Comparison of ENCODE assay signal across 8 cellular contexts in the genomic region with DNA sequence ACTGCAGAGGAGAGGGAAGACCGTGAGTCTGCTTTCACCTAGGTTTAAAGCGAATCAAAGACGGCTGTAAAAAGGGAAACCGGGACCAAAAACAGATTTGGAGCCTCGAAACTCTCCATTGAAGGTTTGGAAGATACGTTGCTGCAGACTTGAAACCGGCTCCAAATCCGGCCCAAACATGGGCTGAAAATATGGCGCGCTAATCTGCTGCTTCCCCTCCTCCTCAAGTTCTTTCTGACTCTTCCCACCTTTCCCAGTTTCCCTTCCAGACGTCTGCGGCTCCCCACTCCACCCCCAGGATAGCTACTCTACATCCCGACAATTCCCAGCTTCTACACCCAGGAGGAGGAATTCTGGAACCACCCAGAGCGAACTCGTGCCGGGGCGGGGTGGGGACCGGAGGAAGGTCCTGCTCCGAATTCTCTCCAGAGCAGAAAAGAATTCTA. TPM values are rescaled to one million over a fixed set of nuclear protein-coding genes. Genes with fewer than 3 reads are reported as not detected.
DNase-seq lines count a peak whose midpoint lies in the region; ATAC-seq, FAIRE-seq and TF ChIP-seq lines count a peak whose summit lies in the region.
"Had no signal": no experiment of that assay in that cellular context is flagged by ENCODE, and none has a peak within 500 bp of the region (broad histone marks: within the 10 kb centered on the region; RNA-seq: fewer than 3 reads in every experiment).

No MANE protein-coding gene starts in this region.

- peaks cover 84% of the 10 kb centered on the region for H3K27me3 ChIP-seq in HUES6 (ENCODE audit: control insufficient read depth, insufficient read depth, low read length)
- H3K27me3 ChIP-seq in GM12878 (replicated peaks in 1 of 2; ENCODE audit: control insufficient read depth in 2 of 2, insufficient read depth in 2 of 2, low read length in 1 of 2): peaks cover 2 to 22% of the 10 kb centered on the region in 2 experiments
- H3K27me3 ChIP-seq in liver (ENCODE audit: control insufficient read depth in 4 of 4, insufficient read depth in 4 of 4, low read length in 3 of 4): peaks cover 5 to 11% (median 6%) of the 10 kb centered on the region in 4 donors
- peaks cover 38 to 46% of the 10 kb centered on the region in 2 donors for H3K27me3 ChIP-seq in stomach smooth muscle (ENCODE audit: control insufficient read depth in 1 of 2, insufficient read depth in 2 of 2, low read length in 2 of 2)

- CTCF ChIA-PET in GM12878 (lab: Yijun Ruan, JAX): interaction anchor here (1.1 to 3.8 kb wide), 16 partner anchors 9 to 631 kb away, joined by 4 to 140 read pairs (median 14); a partner anchor contains a TSS

- H3K79me2 ChIP-seq in GM12878 (ENCODE audit: control insufficient read depth, insufficient read depth, low read length): no peaks in the 10 kb centered on the region

- ATAC-seq in GM12878 (no peak), HG02763 (IDR thresholded peaks at IDR 0.05; ENCODE audit: unreplicated experiment) (no peak), GM19324 (IDR thresholded peaks at IDR 0.05; ENCODE audit: low FRiP score, unreplicated experiment) (no peak)

- DNase-seq in GM12878 (ENCODE audit: low read depth, low spot score) (no peak), NCI-H446 (lab: John Stamatoyannopoulos, UW) (no peak)

- RAD21 ChIA-PET in GM12878 (lab: Charles Lee; ENCODE audit: unreplicated experiment): interaction anchor here (1.0 to 3.6 kb wide), 20 partner anchors 8 to 631 kb away, joined by 3 to 186 read pairs (median 12); a partner anchor contains a TSS

- SMC1A ChIA-PET in GM12878 (lab: Charles Lee; ENCODE audit: uncharacterized antibody, unreplicated experiment): interaction anchor here (1.0 to 3.3 kb wide), 21 partner anchors 9 to 635 kb away, joined by 3 to 131 read pairs (median 9); a partner anchor contains a TSS

- TF ChIP-seq CTCF in GM12878 (IDR thresholded peaks at IDR 0.05 in 2 of 3, conservative IDR thresholded peaks at IDR 0.05 in 1 of 3; ENCODE audit: control insufficient read depth in 2 of 3, extremely low read depth in 1 of 3, insufficient read depth in 1 of 3, low read depth in 3 of 3, low read length in 3 of 3) (no peak), liver (IDR thresholded peaks at IDR 0.05; ENCODE audit: low read depth, low read length, missing input control) (no peak)

- H3K9ac ChIP-seq in HUES6 (ENCODE audit: low read length) (peak overlapping the region; percentile 61), GM12878 (ENCODE audit: control insufficient read depth, insufficient read depth, low read length) (no peak overlapping the region), liver (ENCODE audit: low read depth in 1 of 2, low read length in 2 of 2) (peak overlapping the region in 1 of 2 donors; percentile 30), stomach smooth muscle (ENCODE audit: low read length in 2 of 2) (peak overlapping the region; percentile 42 to 54)

- peaks cover 45% of the 10 kb centered on the region for H3K4me1 ChIP-seq in HUES6 (ENCODE audit: control insufficient read depth, insufficient read depth, low read length)
- H3K4me1 ChIP-seq in GM12878 (ENCODE audit: control insufficient read depth, insufficient read depth, low read length): no peaks in the 10 kb centered on the region
- peaks cover 5 to 34% (median 29%) of the 10 kb centered on the region in 4 donors for H3K4me1 ChIP-seq in liver (ENCODE audit: control insufficient read depth in 4 of 4, insufficient read depth in 4 of 4, low read length in 3 of 4)
- peaks cover 25% of the 10 kb centered on the region for H3K4me1 ChIP-seq in stomach smooth muscle (ENCODE audit: control insufficient read depth, insufficient read depth, low read length)

- no peak for TF ChIP-seq EP300 in GM12878 (IDR thresholded peaks at IDR 0.05; ENCODE audit: borderline replicate concordance in 1 of 2, control insufficient read depth in 1 of 2, low read depth in 2 of 2, low read length in 2 of 2)

- H3K9me3 ChIP-seq in HUES6 (ENCODE audit: control insufficient read depth, insufficient read depth, low read depth, low read length): no peaks in the 10 kb centered on the region
- no peaks in the 10 kb centered on the region for H3K9me3 ChIP-seq in GM12878 (replicated peaks; ENCODE audit: control insufficient read depth, insufficient read depth, low read length)
- no peaks in the 10 kb centered on the region for H3K9me3 ChIP-seq in liver (ENCODE audit: control insufficient read depth in 4 of 4, low read length in 3 of 4)
- H3K9me3 ChIP-seq in stomach smooth muscle (ENCODE audit: control insufficient read depth in 2 of 2, low read length in 2 of 2): no peaks in the 10 kb centered on the region

- WGBS in GM12878 (ENCODE audit: insufficient coverage, insufficient replicate concordance, low lambda C conversion rate, missing lambda C conversion rate): 25% methylated on average over 19 of the region's 19 CpGs
- 2% methylated on average over 19 of the region's 19 CpGs for WGBS in liver

- peak overlapping the region; percentile 67 for H3K4me2 ChIP-seq in GM12878 (ENCODE audit: control insufficient read depth, insufficient read depth)

- BruUV-seq in GM12878 (replicated peaks; lab: Mats Ljungman, UMichigan): no TSS peak

- H3K27ac ChIP-seq in HUES6 (ENCODE audit: low read depth, low read length): peak overlapping the region; percentile 0; the same call in 1 of the 2 replicates
- no peak overlapping the region for H3K27ac ChIP-seq in GM12878 (ENCODE audit: control insufficient read depth, insufficient read depth)
- H3K27ac ChIP-seq in liver (ENCODE audit: low read depth in 1 of 2, low read length in 2 of 2): no peak overlapping the region
- H3K27ac ChIP-seq in stomach smooth muscle (ENCODE audit: low read length): no peak overlapping the region

- no peak for FAIRE-seq in GM12878 (lab: Jason Lieb, UNC)

- TF ChIP-seq POLR2A in GM12878 (IDR thresholded peaks at IDR 0.05; ENCODE audit: low read depth, low read length): no peak

- intact Hi-C loops in GM12878 (cut with micrococcal nuclease; ENCODE audit: unreplicated experiment): loop anchor here (5.0 kb wide), 2 partner anchors 324 to 409 kb away; no protein-coding TSS in a partner anchor

- in situ Hi-C loops in GM12878 (cut with MboI): loop anchor here (5.0 to 10.0 kb wide), 2 partner anchors 421 to 619 kb away; no protein-coding TSS in a partner anchor

- H3K36me3 ChIP-seq in HUES6 (ENCODE audit: control insufficient read depth, insufficient read depth, low read length) (peaks cover 7% of the 10 kb centered on the region; the same call in 1 of the 2 replicates), GM12878 (ENCODE audit: control insufficient read depth in 2 of 2, insufficient read depth in 2 of 2, low read length in 1 of 2) (no peaks in the 10 kb centered on the region), liver (ENCODE audit: control insufficient read depth in 4 of 4, insufficient read depth in 3 of 4, low read depth in 1 of 4, low read length in 3 of 4) (no peaks in the 10 kb centered on the region), stomach smooth muscle (ENCODE audit: control insufficient read depth in 2 of 2, insufficient read depth in 2 of 2, low read length in 2 of 2) (no peaks in the 10 kb centered on the region)

- POLR2A ChIA-PET in GM12878 (lab: Charles Lee): interaction anchor here (1.0 to 2.5 kb wide), 6 partner anchors 8 to 612 kb away, joined by 3 to 26 read pairs (median 4); a partner anchor contains a TSS

- H4K20me1 ChIP-seq in GM12878 (ENCODE audit: control insufficient read depth, insufficient read depth): no peaks in the 10 kb centered on the region

- peak overlapping the region; percentile 57 for H3K4me3 ChIP-seq in HUES6 (ENCODE audit: low read depth, low read length)
- no peak overlapping the region; the same call in 1 of the 2 replicates for H3K4me3 ChIP-seq in GM12878
- H3K4me3 ChIP-seq in liver (ENCODE audit: low read depth in 1 of 3, low read length in 3 of 3): peak overlapping the region; percentile 30 to 54 (median 38)
- peak overlapping the region; percentile 86 to 92 for H3K4me3 ChIP-seq in stomach smooth muscle (ENCODE audit: low read length in 2 of 2)

- no peak for TF ChIP-seq RAD21 in GM12878 (IDR thresholded peaks at IDR 0.05; ENCODE audit: insufficient read depth, low read depth, low read length)
- TF ChIP-seq RAD21 in liver (IDR thresholded peaks at IDR 0.05): no peak

- H2AFZ ChIP-seq in GM12878 (ENCODE audit: control insufficient read depth, low read depth, low read length): peak overlapping the region; percentile 13; the same call in 1 of the 2 replicates

TF ChIP-seq in GM12878, 131 proteins besides CTCF, POLR2A, EP300 and RAD21 (continues in another document):
- no peak for TF ChIP-seq MXI1 (IDR thresholded peaks at IDR 0.05; ENCODE audit: low read depth, low read length)

TF ChIP-seq in liver, 16 proteins besides CTCF, POLR2A, EP300 and RAD21:
- no peak for TF ChIP-seq EGR1 (IDR thresholded peaks at IDR 0.05; ENCODE audit: low read depth in 2 of 2)
- TF ChIP-seq RXRA (IDR thresholded peaks at IDR 0.05): no peak
- TF ChIP-seq TAF1 (conservative IDR thresholded peaks at IDR 0.05): no peak

RNA-seq across cellular contexts. Expression of a gene that starts 8.7 kb away (rescaled TPM):
- total RNA-seq in GM12878 (2013; cell fraction: nucleolus; rRNA removed): 12.8 and 13.0 TPM in 2 replicates
- 5.3 and 5.5 TPM in 2 replicates for total RNA-seq in GM12878 (2014; rRNA removed)
- total RNA-seq in GM12878 (2014; rRNA removed; fragmentation: Illumina TruSeq; extraction: Trizol): 3.5 and 4.0 TPM in 2 replicates
- 5.5 and 6.1 TPM in 2 replicates for total RNA-seq in GM12878 (2021)
- not detected for polyA plus RNA-seq in GM12878 (2011; ENCODE audit: low read depth)
- polyA plus RNA-seq in GM12878 (2011; rRNA removed): 148 and 178 TPM in 2 replicates
- polyA plus RNA-seq in GM12878 (2011; cell fraction: cytosol; rRNA removed): 91.9 and 94.9 TPM in 2 replicates
- 127 and 131 TPM in 2 replicates for polyA plus RNA-seq in GM12878 (2011; cell fraction: nucleus; rRNA removed)
- polyA plus RNA-seq in GM12878 (2012): 0.19 and 0.38 TPM in 2 replicates
- polyA plus RNA-seq in GM12878 (2014; fragmentation: Illumina TruSeq; extraction: Trizol): 6.6 TPM in 2 replicates
- polyA plus RNA-seq in GM12878 (2014; fragmentation: Nextera tagmentation; extraction: Ambion mirVana): 1 to 10 TPM; 1.5 to 2.8 TPM
- polyA plus RNA-seq in GM12878 (2014; rRNA removed): 5.0 and 5.3 TPM in 2 replicates
- polyA plus RNA-seq in GM12878 (2016; fragmentation: Nextera tagmentation; extraction: Ambion mirVana): 1 to 10 TPM; 1.8 to 2.5 TPM
- 105 and 117 TPM in 2 replicates for polyA minus RNA-seq in GM12878 (2011; rRNA and poly(A)+ RNA removed)
- 46.0 and 51.6 TPM in 2 replicates for polyA minus RNA-seq in GM12878 (2011; cell fraction: cytosol; rRNA and poly(A)+ RNA removed)
- 51.7 and 77.5 TPM in 2 replicates for polyA minus RNA-seq in GM12878 (2011; cell fraction: nucleus; rRNA and poly(A)+ RNA removed)
- total RNA-seq in liver: under 1 TPM; 0.70 to 0.75 TPM
- under 1 TPM; 0.39 to 0.49 TPM for polyA plus RNA-seq in liver
- total RNA-seq: RPMI7951 had no signal
